In genomic region chr1:230157409-230158390, GRCh38 we compare ENCODE assay signal across 14 cellular contexts.
DNase-seq lines count a peak whose midpoint lies in the region; ATAC-seq, FAIRE-seq and TF ChIP-seq lines count a peak whose summit lies in the region.
"Had no signal": no experiment of that assay in that cellular context is flagged by ENCODE, and none has a peak within 500 bp of the region (broad histone marks: within the 10 kb centered on the region; RNA-seq: fewer than 3 reads in every experiment).

No MANE protein-coding gene starts in this region.

- H3K9ac ChIP-seq in OCI-LY1 (ENCODE audit: low read length) (peak overlapping the region; percentile 30; the same call in 1 of the 2 replicates), mesendoderm (ENCODE audit: low read length) (no peak overlapping the region)

- peak; percentile 26; the same call in 1 of the 3 replicates for ATAC-seq in GM23338
- ATAC-seq in esophagus mucosa, result peak; percentile 52
- ATAC-seq in sciatic nerve, result peak; percentile 68

- H3K9me3 ChIP-seq in OCI-LY1 (ENCODE audit: low read length), result no peaks in the 10 kb centered on the region
- H3K9me3 ChIP-seq: colonic mucosa had no signal

- H3K4me3 Mint-ChIP-seq in GM23338, result no peak overlapping the region
- H3K4me3 Mint-ChIP-seq in activated CD4-positive, alpha-beta memory T cell treated with anti-CD3 and anti-CD28 coated beads for 36 hours, result no peak overlapping the region
- H3K4me3 Mint-ChIP-seq: HFFc6; T-helper 1 cell treated with Interleukin-12 subunit alpha and Interleukin-12 subunit beta and Interleukin-4 antibody, amounts not matched to agents 30 μg/mL and 1 μg/mL, for 36 hours had no signal

- H3K36me3 ChIP-seq in GM23338 (ENCODE audit: insufficient read depth), result no peaks in the 10 kb centered on the region
- no peaks in the 10 kb centered on the region for H3K36me3 ChIP-seq in OCI-LY1 (ENCODE audit: insufficient read depth, low read length)
- no peaks in the 10 kb centered on the region for H3K36me3 ChIP-seq in mesendoderm (ENCODE audit: control insufficient read depth, insufficient read depth, low read length)
- H3K36me3 ChIP-seq: colonic mucosa had no signal

- H3K4me1 ChIP-seq in GM23338 (ENCODE audit: insufficient read depth) (peaks cover 3% of the 10 kb centered on the region; the same call in 1 of the 2 replicates), OCI-LY1 (ENCODE audit: insufficient read depth, low read length, severe bottlenecking) (peaks cover 85% of the 10 kb centered on the region), mesendoderm (ENCODE audit: control insufficient read depth, low read depth, low read length) (no peaks in the 10 kb centered on the region)

- DNase-seq in GM23338 (ENCODE audit: low spot score), result no peak
- no peak for DNase-seq in sciatic nerve (ENCODE audit: low spot score)
- DNase-seq in dorsolateral prefrontal cortex, result no peak
- no peak for DNase-seq in frontal cortex (ENCODE audit: low spot score in 2 of 2)
- no peak for DNase-seq in activated CD4-positive, alpha-beta memory T cell treated with anti-CD3 and anti-CD28 coated beads for 36 hours
- no peak for DNase-seq in mesendoderm
- DNase-seq: HFFc6; NCI-H2081 treated with DMSO at 0.1 percent for 48 hours; stimulated activated CD4-positive, alpha-beta T cell treated with anti-CD3 and anti-CD28 coated beads, Interleukin-4, amount 100 ng/mL, for 1 hour had no signal

- intact Hi-C loops in sciatic nerve (cut with DNase I), result no loop called here
- intact Hi-C loops in dorsolateral prefrontal cortex (cut with DNase I), result no loop called here
- intact Hi-C loops in activated CD4-positive, alpha-beta memory T cell treated with anti-CD3 and anti-CD28 coated beads for 36 hours (cut with micrococcal nuclease), result no loop called here

- no peak overlapping the region for H2AK5ac ChIP-seq in mesendoderm (ENCODE audit: low read length)

- no peak overlapping the region for H3K56ac ChIP-seq in mesendoderm (ENCODE audit: low read length)

- no peak overlapping the region for H3K23ac ChIP-seq in mesendoderm (ENCODE audit: low read length)

- FAIRE-seq in frontal cortex (lab: Jason Lieb, UNC), result no peak
- FAIRE-seq: urothelium cell line had no signal

- H3K4me2 ChIP-seq in GM23338 (no peak overlapping the region), OCI-LY1 (ENCODE audit: low read length) (peak overlapping the region; percentile 12; the same call in 1 of the 2 replicates), mesendoderm (ENCODE audit: low read length) (no peak overlapping the region)

- H4K20me1 ChIP-seq in GM23338 (replicated peaks; ENCODE audit: insufficient read depth) (no peaks in the 10 kb centered on the region; the same call in 1 of the 2 replicates), OCI-LY1 (ENCODE audit: insufficient read depth, low read length) (no peaks in the 10 kb centered on the region)

- no peak overlapping the region for H2BK5ac ChIP-seq in mesendoderm (ENCODE audit: low read length)

- no peak overlapping the region for H4K5ac ChIP-seq in mesendoderm (ENCODE audit: low read length)

- H3K4me3 ChIP-seq in GM23338, result no peak overlapping the region
- H3K4me3 ChIP-seq in OCI-LY1 (ENCODE audit: low read depth, low read length, poor library complexity, severe bottlenecking), result peak overlapping the region; percentile 16
- H3K4me3 ChIP-seq in dorsolateral prefrontal cortex, result no peak overlapping the region
- no peak overlapping the region for H3K4me3 ChIP-seq in mesendoderm (ENCODE audit: low read length)
- H3K4me3 ChIP-seq: colonic mucosa had no signal

- peaks cover 15% of the 10 kb centered on the region for H3K79me1 ChIP-seq in mesendoderm (ENCODE audit: low read length)

- H2BK15ac ChIP-seq in mesendoderm (replicated peaks; ENCODE audit: low read depth), result no peak overlapping the region

- no peaks in the 10 kb centered on the region for H3K27me3 ChIP-seq in GM23338 (ENCODE audit: insufficient read depth)
- no peaks in the 10 kb centered on the region for H3K27me3 ChIP-seq in OCI-LY1 (ENCODE audit: insufficient read depth, low read length)
- H3K27me3 ChIP-seq in dorsolateral prefrontal cortex, result no peaks in the 10 kb centered on the region
- H3K27me3 ChIP-seq in mesendoderm (ENCODE audit: insufficient read depth, low read length, poor library complexity), result no peaks in the 10 kb centered on the region
- H3K27me3 ChIP-seq: colonic mucosa had no signal

- no peaks in the 10 kb centered on the region; the same call in 2 of the 3 replicates for H3K9me3 Mint-ChIP-seq in GM23338
- no peaks in the 10 kb centered on the region for H3K9me3 Mint-ChIP-seq in activated CD4-positive, alpha-beta memory T cell treated with anti-CD3 and anti-CD28 coated beads for 36 hours
- H3K9me3 Mint-ChIP-seq: HFFc6; T-helper 1 cell treated with Interleukin-12 subunit alpha and Interleukin-12 subunit beta and Interleukin-4 antibody, amounts not matched to agents 30 μg/mL and 1 μg/mL, for 36 hours had no signal

- H3K4me1 Mint-ChIP-seq in GM23338, result peaks cover 23% of the 10 kb centered on the region
- H3K4me1 Mint-ChIP-seq in activated CD4-positive, alpha-beta memory T cell treated with anti-CD3 and anti-CD28 coated beads for 36 hours (ENCODE audit: low read depth), result peaks cover 31% of the 10 kb centered on the region

- H3K4ac ChIP-seq in mesendoderm (ENCODE audit: low read depth, low read length), result no peak overlapping the region

- H3K9me2 ChIP-seq in GM23338 (ENCODE audit: insufficient read depth), result peaks cover 16% of the 10 kb centered on the region; the same call in 1 of the 2 replicates
- no peaks in the 10 kb centered on the region for H3K9me2 ChIP-seq in OCI-LY1 (ENCODE audit: low read depth, low read length)

- H3K79me2 ChIP-seq in GM23338 (replicated peaks; ENCODE audit: insufficient read depth) (peaks cover 63% of the 10 kb centered on the region), OCI-LY1 (ENCODE audit: insufficient read depth, low read length) (peaks cover 32% of the 10 kb centered on the region), mesendoderm (ENCODE audit: control insufficient read depth, insufficient read depth, low read length) (no peaks in the 10 kb centered on the region)

- TF ChIP-seq CTCF in GM23338 (conservative IDR thresholded peaks at IDR 0.05; ENCODE audit: low read depth in 2 of 2), result no peak
- no peak for TF ChIP-seq CTCF in OCI-LY1 (IDR thresholded peaks at IDR 0.05; ENCODE audit: low read length)
- no peak for TF ChIP-seq CTCF in dorsolateral prefrontal cortex (IDR thresholded peaks at IDR 0.05 in 54 of 56, conservative IDR thresholded peaks at IDR 0.05 in 2 of 56; ENCODE audit: low read depth in 1 of 56, partially characterized antibody in 56 of 56)

- no peak overlapping the region for H2AFZ ChIP-seq in GM23338
- H2AFZ ChIP-seq in OCI-LY1 (ENCODE audit: low read length), result no peak overlapping the region

- CTCF ChIA-PET in activated CD4-positive, alpha-beta memory T cell treated with anti-CD3 and anti-CD28 coated beads for 36 hours (lab: Charles Lee), result interaction anchor here (1.4 to 1.6 kb wide), 2 partner anchors 9 kb away, joined by 6 to 7 read pairs; no protein-coding TSS in a partner anchor

- no peak overlapping the region for H3K27ac ChIP-seq in GM23338 (ENCODE audit: low read depth)
- peak overlapping the region; percentile 99 for H3K27ac ChIP-seq in OCI-LY1 (ENCODE audit: low read depth, low read length, poor library complexity, severe bottlenecking)
- H3K27ac ChIP-seq in dorsolateral prefrontal cortex, result peak overlapping the region in 6 of 59 donors; percentile 3 to 69 (median 14)
- H3K27ac ChIP-seq in mesendoderm (ENCODE audit: low read depth, low read length), result no peak overlapping the region
- H3K27ac ChIP-seq: colonic mucosa had no signal

- H2BK120ac ChIP-seq in mesendoderm (ENCODE audit: low read depth, low read length), result no peak overlapping the region

- H3K27ac Mint-ChIP-seq in GM23338, result no peak overlapping the region
- H3K27ac Mint-ChIP-seq in activated CD4-positive, alpha-beta memory T cell treated with anti-CD3 and anti-CD28 coated beads for 36 hours, result no peak overlapping the region
- H3K27ac Mint-ChIP-seq: HFFc6; T-helper 1 cell treated with Interleukin-12 subunit alpha and Interleukin-12 subunit beta and Interleukin-4 antibody, amounts not matched to agents 30 μg/mL and 1 μg/mL, for 36 hours had no signal

- POLR2A ChIA-PET in activated CD4-positive, alpha-beta memory T cell treated with anti-CD3 and anti-CD28 coated beads for 36 hours (lab: Charles Lee), result no interaction called here

- H4K8ac ChIP-seq in mesendoderm (ENCODE audit: low read depth, low read length), result no peak overlapping the region

- H3F3A ChIP-seq in GM23338 (replicated peaks; ENCODE audit: low read depth) (no peaks in the 10 kb centered on the region), OCI-LY1 (ENCODE audit: insufficient read depth, low read length) (no peaks in the 10 kb centered on the region)

- WGBS in mesendoderm (ENCODE audit: extremely low coverage, insufficient coverage, low lambda C conversion rate), result no CpG with 5 or more reads among the region's 12 CpGs

- peaks cover 5% of the 10 kb centered on the region for H3K36me3 Mint-ChIP-seq in GM23338 (ENCODE audit: low read depth)
- H3K36me3 Mint-ChIP-seq in activated CD4-positive, alpha-beta memory T cell treated with anti-CD3 and anti-CD28 coated beads for 36 hours, result no peaks in the 10 kb centered on the region

- H3K27me3 Mint-ChIP-seq in GM23338 (ENCODE audit: insufficient read depth, low read depth, poor library complexity), result no peaks in the 10 kb centered on the region
- no peaks in the 10 kb centered on the region for H3K27me3 Mint-ChIP-seq in activated CD4-positive, alpha-beta memory T cell treated with anti-CD3 and anti-CD28 coated beads for 36 hours

- H3K18ac ChIP-seq in mesendoderm (ENCODE audit: low read length), result no peak overlapping the region

TF ChIP-seq in GM23338, 12 proteins besides CTCF, POLR2A, EP300 and RAD21 (continues in another document):
- TF ChIP-seq CREB1 (CRISPR knock-in tag; IDR thresholded peaks at IDR 0.05; ENCODE audit: low read depth) (no peak), NANOG (IDR thresholded peaks at IDR 0.05; ENCODE audit: borderline replicate concordance) (no peak)
